ENCODE assay signal across 26 cellular contexts in genomic region chr6:150209415-150209814, GRCh38.
"Had no signal": no experiment of that assay in that cellular context is flagged by ENCODE, and none has a peak within 500 bp of the region (broad histone marks: within the 10 kb centered on the region; RNA-seq: fewer than 3 reads in every experiment).

No MANE protein-coding gene starts in this region.

- DNase-seq: activated CD4-positive, alpha-beta T cell treated with anti-CD3 and anti-CD28 coated beads for 36 hours; activated CD4-positive, alpha-beta T cell treated with anti-CD3 and anti-CD28 coated beads, Interleukin-2, amount 10 ng/mL, durations not matched to agents 7 days and 5 days; activated CD4-positive, alpha-beta T cell treated with anti-CD3 and anti-CD28 coated beads, Interleukin-2, amount 50 U/mL, for 48 hours; activated CD8-positive, alpha-beta memory T cell treated with anti-CD3 and anti-CD28 coated beads, Interleukin-2, amount 50 U/mL, for 4 hours; activated effector memory CD4-positive, alpha-beta T cell treated with Interleukin-2 at 50 U/mL for 16 hours; activated naive CD4-positive, alpha-beta T cell treated with anti-CD3 and anti-CD28 coated beads, Interleukin-2, amount 10 ng/mL, durations not matched to agents 7 days and 5 days; activated naive CD8-positive, alpha-beta T cell treated with anti-CD3 and anti-CD28 coated beads, Interleukin-2, amount 50 U/mL, for 24 hours; activated T-cell treated with anti-CD3 and anti-CD28 coated beads for 4 hours; activated T-cell treated with anti-CD3 and anti-CD28 coated beads, Interleukin-2, amount 50 U/mL, for 48 hours; anterior cingulate cortex; brain microvascular endothelial cell; MM.1S; MV-4-11; NCI-H1436 treated with DMSO at 0.1 percent for 48 hours; NCI-H1694 treated with DMSO at 0.1 percent for 48 hours; NCI-H2171; NCI-H510A; NK-92 treated with Interleukin-12 subunit alpha and Interleukin-12 subunit beta, amount 100 ng/mL, for 24 hours; PC-3; Peyer's patch; RPMI8226; SK-N-SH had no signal

- FAIRE-seq: TTC549 had no signal

- H3K9me3 ChIP-seq: Peyer's patch, SJSA1, SK-N-SH had no signal

- H3K4me1 ChIP-seq: Peyer's patch had no signal

- H3K27ac ChIP-seq: brain microvascular endothelial cell, cardiac muscle cell, KMS-11, Peyer's patch had no signal

- H3K4me2 ChIP-seq: KMS-11, SK-N-SH had no signal

- ATAC-seq: activated CD4-positive, alpha-beta T cell treated with anti-CD3 and anti-CD28 coated beads for 36 hours; activated naive CD8-positive, alpha-beta T cell treated with anti-CD3 and anti-CD28 coated beads, Interleukin-2, amount 50 U/mL, for 24 hours; PC-3 had no signal

- H3K4me3 ChIP-seq: cardiac muscle cell, Peyer's patch, SJSA1 had no signal

- H3K36me3 ChIP-seq: brain microvascular endothelial cell, cardiac muscle cell, Peyer's patch, SJSA1 had no signal

- H3K9ac ChIP-seq: KMS-11, SK-N-SH had no signal

- H3K27me3 ChIP-seq: brain microvascular endothelial cell, cardiac muscle cell, Peyer's patch had no signal
